In genomic region chr18:43277164-43277600, GRCh38 we compare ENCODE assay signal across 8 cellular contexts. TPM values are rescaled to one million over a fixed set of nuclear protein-coding genes. Genes with fewer than 3 reads are reported as not detected.
A peak's percentile ranks its signal among the peaks of the same experiment; 100 is the strongest.
DNase-seq lines count a peak whose midpoint lies in the region; ATAC-seq and TF ChIP-seq lines count a peak whose summit lies in the region.

SYT4 (minus strand) TSS chr18:43277490; CDS start chr18:43277281, 209 bp downstream.

- DNase-seq in DMS79 treated with DMSO at 0.1 percent for 48 hours (lab: John Stamatoyannopoulos, UW) (peak; percentile 64), NCI-H2196 (lab: John Stamatoyannopoulos, UW; ENCODE audit: unreplicated experiment) (peak; percentile 83), cerebellum (ENCODE audit: low spot score) (peak; percentile 88), right lobe of liver (peak; percentile 48 to 68 (median 59)), GM13976 (ENCODE audit: low spot score) (no peak)
- no peak for DNase-seq in activated CD4-positive, alpha-beta T cell treated with anti-CD3 and anti-CD28 coated beads, Interleukin-2, amount 50 U/mL, for 48 hours

- intact Hi-C loops in right lobe of liver (cut with DNase I), result no loop called here

- no peak within 1 kb of the TSS for H3K4me3 ChIP-seq in right lobe of liver

- H3K27me3 ChIP-seq in right lobe of liver, result no peaks in the 10 kb centered on the region

- peak; percentile 83 to 96 (median 83) for ATAC-seq in right lobe of liver
- no peak for ATAC-seq in HG03097 (IDR thresholded peaks at IDR 0.05; ENCODE audit: low FRiP score, unreplicated experiment)
- ATAC-seq in GM18909 (IDR thresholded peaks at IDR 0.05; ENCODE audit: poor library complexity, unreplicated experiment), result no peak

- H3K9me3 ChIP-seq in right lobe of liver, result no peaks in the 10 kb centered on the region

- in situ Hi-C loops in GM13976 (cut with MboI; ENCODE audit: low sequenced_read_pairs, unreplicated experiment), result no loop called here

- TF ChIP-seq POLR2A in right lobe of liver (IDR thresholded peaks at IDR 0.05), result no peak

- 4% methylated on average over 15 of the region's 20 CpGs for WGBS in right lobe of liver (ENCODE audit: insufficient coverage, low coverage, low lambda C conversion rate, missing lambda C conversion rate)

- no peak within 1 kb of the TSS for H3K27ac ChIP-seq in right lobe of liver

- no peaks in the 10 kb centered on the region for H3K36me3 ChIP-seq in right lobe of liver

- TF ChIP-seq CTCF in right lobe of liver (IDR thresholded peaks at IDR 0.05), result no peak
- no peak for TF ChIP-seq CTCF in GM13976 (IDR thresholded peaks at IDR 0.05; ENCODE audit: borderline replicate concordance, control extremely low read depth, extremely low read depth, insufficient read depth, missing control alignments)

- no peaks in the 10 kb centered on the region for H3K4me1 ChIP-seq in right lobe of liver

RNA-seq across cellular contexts. Expression of gene SYT4, which starts in this region (rescaled TPM):
- 121 TPM for total RNA-seq in cerebellum
- total RNA-seq in right lobe of liver, result not detected

Comparison
In these comparisons a context has a peak if more than half of its experiments do, and no peak if none do; other contexts are left out.
1. RNA of gene SYT4 (total RNA-seq): 121 TPM in cerebellum (single experiment); not detected in right lobe of liver; every median in the first group is over 100 times any median in the second.
2. Peak in DNase-seq and ATAC-seq in right lobe of liver; RNA of the gene not detected or under 1 TPM.
3. DNase-seq: peak in DMS79 treated with DMSO at 0.1 percent for 48 hours (single experiment), NCI-H2196 (single experiment) and cerebellum (single experiment); none in activated CD4-positive, alpha-beta T cell treated with anti-CD3 and anti-CD28 coated beads, Interleukin-2, amount 50 U/mL, for 48 hours (0 of 2) and GM13976 (single experiment).